Comparison of ENCODE assay signal across 14 cellular contexts in the genomic region with DNA sequence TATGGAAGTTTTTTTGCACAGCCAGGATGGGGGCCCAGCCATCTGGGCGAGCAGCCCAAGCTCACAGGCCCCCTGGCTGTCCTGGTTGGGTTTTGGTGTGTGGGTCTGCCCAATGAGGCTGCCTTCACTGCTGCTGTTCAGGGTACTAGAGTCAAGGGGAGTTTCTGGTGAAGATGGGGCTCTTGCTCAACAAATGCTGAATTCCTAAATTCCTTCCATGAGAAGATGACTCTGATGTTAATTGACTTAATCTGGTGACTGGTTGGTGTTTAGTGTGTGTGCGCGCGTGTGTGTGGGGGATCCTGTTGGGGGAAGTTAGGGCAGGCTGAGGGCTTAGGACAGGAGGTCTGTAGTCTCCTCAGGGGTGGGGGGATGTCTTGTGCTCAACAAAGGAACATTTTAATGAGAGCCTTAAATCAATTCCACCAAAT. TPM values are rescaled to one million over a fixed set of nuclear protein-coding genes. Genes with fewer than 3 reads are reported as not detected.
DNase-seq lines count a peak whose midpoint lies in the region; ATAC-seq, FAIRE-seq and TF ChIP-seq lines count a peak whose summit lies in the region.
"Had no signal": no experiment of that assay in that cellular context is flagged by ENCODE, and none has a peak within 500 bp of the region (broad histone marks: within the 10 kb centered on the region; RNA-seq: fewer than 3 reads in every experiment).

No MANE protein-coding gene starts in this region.

- TF ChIP-seq POLR2A in vagina (IDR thresholded peaks at IDR 0.05), result peak in 1 of 2 donors; percentile 8

- H3K36me3 ChIP-seq in kidney (ENCODE audit: control insufficient read depth in 1 of 2, insufficient read depth in 2 of 2, low read length in 2 of 2), result peaks cover 0 to 2% of the 10 kb centered on the region in 2 donors
- no peaks in the 10 kb centered on the region for H3K36me3 ChIP-seq in vagina
- H3K36me3 ChIP-seq: MG63 had no signal

- no peaks in the 10 kb centered on the region for H3K9me3 Mint-ChIP-seq in activated naive CD8-positive, alpha-beta T cell (ENCODE audit: low read depth)
- H3K9me3 Mint-ChIP-seq in activated naive CD8-positive, alpha-beta T cell treated with anti-CD3 and anti-CD28 coated beads for 36 hours, result no peaks in the 10 kb centered on the region
- H3K9me3 Mint-ChIP-seq: activated naive CD4-positive, alpha-beta T cell treated with anti-CD3 and anti-CD28 coated beads, Interleukin-2, amount 50 U/mL, for 72 hours had no signal

- H3K27ac ChIP-seq in kidney (ENCODE audit: low read depth in 2 of 2, low read length in 2 of 2) (no peak overlapping the region), vagina (peak overlapping the region; percentile 88)
- H3K27ac ChIP-seq: A549, gastroesophageal sphincter, transverse colon had no signal

- H3K9ac ChIP-seq in kidney (ENCODE audit: low read length in 2 of 2), result peak overlapping the region in 1 of 2 donors; percentile 61

- intact Hi-C loops in kidney (cut with DNase I), result no loop called here
- intact Hi-C loops in vagina (cut with DNase I), result loop anchor here (10.0 kb wide), 1 partner anchor 47 kb away; no protein-coding TSS in a partner anchor

- no peak for ATAC-seq in GM18870 (IDR thresholded peaks at IDR 0.05; ENCODE audit: unreplicated experiment)
- ATAC-seq: A549; activated CD4-positive, CD25-positive, alpha-beta regulatory T cell treated with anti-CD3 and anti-CD28 coated beads, Interleukin-2, amount 50 U/mL, for 24 hours; activated naive CD4-positive, alpha-beta T cell treated with anti-CD3 and anti-CD28 coated beads, Interleukin-2, amount 50 U/mL, for 72 hours; gastroesophageal sphincter had no signal

- no peaks in the 10 kb centered on the region for H3K9me3 ChIP-seq in kidney (ENCODE audit: control insufficient read depth in 1 of 2, low read length in 2 of 2)
- H3K9me3 ChIP-seq in vagina, result no peaks in the 10 kb centered on the region
- H3K9me3 ChIP-seq: A549, gastroesophageal sphincter, MG63, transverse colon had no signal

- peak overlapping the region; percentile 73 for H3K4me3 Mint-ChIP-seq in activated naive CD8-positive, alpha-beta T cell
- H3K4me3 Mint-ChIP-seq in activated naive CD8-positive, alpha-beta T cell treated with anti-CD3 and anti-CD28 coated beads for 36 hours, result no peak overlapping the region

- peaks cover 0 to 6% of the 10 kb centered on the region in 2 donors for H3K4me1 ChIP-seq in kidney (ENCODE audit: control insufficient read depth in 1 of 2, insufficient read depth in 1 of 2, low read depth in 1 of 2, low read length in 2 of 2)
- H3K4me1 ChIP-seq in vagina, result peaks cover 28% of the 10 kb centered on the region

- FAIRE-seq in kidney (lab: Jason Lieb, UNC), result no peak
- FAIRE-seq: A549 had no signal

- H3K4me3 ChIP-seq in astrocyte of the spinal cord (ENCODE audit: low read depth, low read length) (peak overlapping the region; percentile 91), kidney (ENCODE audit: low read length in 2 of 2) (peak overlapping the region in 1 of 2 donors; percentile 73), vagina (peak overlapping the region; percentile 71 to 91)
- H3K4me3 ChIP-seq: A549 had no signal

- H3K4me1 Mint-ChIP-seq in activated naive CD8-positive, alpha-beta T cell (ENCODE audit: low read depth), result peaks cover 8% of the 10 kb centered on the region
- peaks cover 6% of the 10 kb centered on the region for H3K4me1 Mint-ChIP-seq in activated naive CD8-positive, alpha-beta T cell treated with anti-CD3 and anti-CD28 coated beads for 36 hours

- peaks cover 6% of the 10 kb centered on the region for H3K36me3 Mint-ChIP-seq in activated naive CD8-positive, alpha-beta T cell
- no peaks in the 10 kb centered on the region for H3K36me3 Mint-ChIP-seq in activated naive CD8-positive, alpha-beta T cell treated with anti-CD3 and anti-CD28 coated beads for 36 hours

- in situ Hi-C loops in astrocyte of the spinal cord (cut with HindIII; ENCODE audit: low sequenced_read_pairs) (no loop called here), G401 (cut with HindIII; ENCODE audit: low sequenced_read_pairs) (no loop called here)

- H3K27me3 Mint-ChIP-seq in activated naive CD8-positive, alpha-beta T cell, result peaks cover 6% of the 10 kb centered on the region
- peaks cover 18% of the 10 kb centered on the region for H3K27me3 Mint-ChIP-seq in activated naive CD8-positive, alpha-beta T cell treated with anti-CD3 and anti-CD28 coated beads for 36 hours

- H3K27ac Mint-ChIP-seq in activated naive CD8-positive, alpha-beta T cell, result no peak overlapping the region
- no peak overlapping the region for H3K27ac Mint-ChIP-seq in activated naive CD8-positive, alpha-beta T cell treated with anti-CD3 and anti-CD28 coated beads for 36 hours
- H3K27ac Mint-ChIP-seq: activated naive CD4-positive, alpha-beta T cell treated with anti-CD3 and anti-CD28 coated beads, Interleukin-2, amount 50 U/mL, for 72 hours had no signal

- DNase-seq in activated naive CD8-positive, alpha-beta T cell treated with anti-CD3 and anti-CD28 coated beads for 36 hours, result no peak
- DNase-seq in astrocyte of the spinal cord (ENCODE audit: low read depth, low spot score), result no peak
- DNase-seq in kidney, result peak; percentile 61
- no peak for DNase-seq in vagina (ENCODE audit: extremely low spot score in 2 of 2)
- DNase-seq in G401 (ENCODE audit: low spot score), result no peak
- DNase-seq in SHP77 (lab: John Stamatoyannopoulos, UW), result no peak
- DNase-seq: MG63, transverse colon had no signal

- TF ChIP-seq CTCF in astrocyte of the spinal cord (IDR thresholded peaks at IDR 0.05; ENCODE audit: low read depth, low read length), result no peak
- TF ChIP-seq CTCF in kidney (IDR thresholded peaks at IDR 0.05; ENCODE audit: borderline replicate concordance, extremely low read depth, insufficient read depth), result no peak
- no peak for TF ChIP-seq CTCF in vagina (IDR thresholded peaks at IDR 0.05)

- no peaks in the 10 kb centered on the region for H3K27me3 ChIP-seq in vagina
- H3K27me3 ChIP-seq: MG63 had no signal

RNA-seq across cellular contexts. Expression of a gene that starts 1.9 kb away (rescaled TPM):
- total RNA-seq in activated naive CD8-positive, alpha-beta T cell treated with anti-CD3 and anti-CD28 coated beads for 36 hours, result 1 to 10 TPM; 3.3 to 3.9 TPM
- total RNA-seq in kidney (55.2 TPM), vagina (62.1 TPM)
- 26.0 TPM for polyA plus RNA-seq in kidney (ENCODE audit: insufficient read depth, low read depth, low replicate concordance)
- 237 and 257 TPM in 2 replicates for total RNA-seq in G401 (2014; rRNA removed; shearing (Covaris generic))

RNA-seq across cellular contexts. Expression of a gene that starts 18.6 kb away (rescaled TPM):
- 1 to 10 TPM; 9.5 to 10.0 TPM for total RNA-seq in activated naive CD8-positive, alpha-beta T cell treated with anti-CD3 and anti-CD28 coated beads for 36 hours
- total RNA-seq in kidney, result 33.7 TPM
- 39.0 TPM for polyA plus RNA-seq in kidney (ENCODE audit: insufficient read depth, low read depth, low replicate concordance)
- total RNA-seq in vagina, result 17.2 TPM
- 13.8 and 14.1 TPM in 2 replicates for total RNA-seq in G401 (2014; rRNA removed; shearing (Covaris generic))

RNA-seq across cellular contexts. Expression of a gene that starts 18.8 kb away (rescaled TPM):
- 100 to 1,000 TPM; 112 to 113 TPM for total RNA-seq in activated naive CD8-positive, alpha-beta T cell treated with anti-CD3 and anti-CD28 coated beads for 36 hours
- total RNA-seq in kidney (56.6 TPM), vagina (14.2 TPM)
- polyA plus RNA-seq in kidney (ENCODE audit: insufficient read depth, low read depth, low replicate concordance), result 127 TPM
- 51.0 and 92.2 TPM in 2 replicates for total RNA-seq in G401 (2014; rRNA removed; shearing (Covaris generic))

RNA-seq across cellular contexts. Expression of a gene that starts 24.3 kb away (rescaled TPM):
- 10 to 100 TPM in 1 of 2 experiments, 1 to 10 TPM in 1; 9.3 to 10.2 TPM for total RNA-seq in activated naive CD8-positive, alpha-beta T cell treated with anti-CD3 and anti-CD28 coated beads for 36 hours
- total RNA-seq in kidney (24.5 TPM), vagina (13.0 TPM)
- 10.1 TPM for polyA plus RNA-seq in kidney (ENCODE audit: insufficient read depth, low read depth, low replicate concordance)
- total RNA-seq in G401 (2014; rRNA removed; shearing (Covaris generic)), result 29.0 and 33.1 TPM in 2 replicates

RNA-seq across cellular contexts. Expression of a gene that starts 56.6 kb away (rescaled TPM):
- 10 to 100 TPM; 87.6 to 93.0 TPM for total RNA-seq in activated naive CD8-positive, alpha-beta T cell treated with anti-CD3 and anti-CD28 coated beads for 36 hours
- total RNA-seq in kidney, result 49.2 TPM
- polyA plus RNA-seq in kidney (ENCODE audit: insufficient read depth, low read depth, low replicate concordance), result 55.2 TPM
- 36.6 TPM for total RNA-seq in vagina
- 140 and 164 TPM in 2 replicates for total RNA-seq in G401 (2014; rRNA removed; shearing (Covaris generic))

Comparison
In these comparisons a context has a peak if more than half of its experiments do, and no peak if none do; other contexts are left out.
1. RNA of a gene that starts 1.9 kb away (total RNA-seq): 237 to 257 TPM in G401, 62.1 TPM in vagina (single experiment) and 55.2 TPM in kidney (single experiment); 3.3 to 3.9 TPM in activated naive CD8-positive, alpha-beta T cell treated with anti-CD3 and anti-CD28 coated beads for 36 hours; every median in the first group is over 10 times any median in the second.